ENCODE assay signal across 8 cellular contexts in genomic region chr4:139453041-139453370, GRCh38. TPM values are rescaled to one million over a fixed set of nuclear protein-coding genes. Genes with fewer than 3 reads are reported as not detected.
DNase-seq lines count a peak whose midpoint lies in the region; ATAC-seq and TF ChIP-seq lines count a peak whose summit lies in the region.

No MANE protein-coding gene starts in this region.

- H3K4me1 ChIP-seq in GM23248 (ENCODE audit: insufficient read depth) (peaks cover 42% of the 10 kb centered on the region), KMS-11 (ENCODE audit: low read depth, poor library complexity, severe bottlenecking) (peaks cover 49% of the 10 kb centered on the region), mammary epithelial cell (ENCODE audit: insufficient read depth, low read length) (peaks cover 13% of the 10 kb centered on the region)

- H3K4me2 ChIP-seq in GM23248 (ENCODE audit: unreplicated experiment) (peak overlapping the region; percentile 85), KMS-11 (peak overlapping the region; percentile 50), mammary epithelial cell (ENCODE audit: insufficient read depth, low read depth, low read length) (peak overlapping the region; percentile 88)

- no peaks in the 10 kb centered on the region for H3K9me2 ChIP-seq in GM23248 (ENCODE audit: insufficient read depth)

- dilution Hi-C loops in mammary epithelial cell (cut with HindIII; ENCODE audit: low sequenced_read_pairs): no loop called here

- WGBS in GM23248 (ENCODE audit: low coverage in 1 of 2, low lambda C conversion rate in 2 of 2, missing lambda C conversion rate in 2 of 2), 2 experiments: 0 to 1% methylated on average over 15 of the region's 15 CpGs
- WGBS in mammary epithelial cell (ENCODE audit: low coverage, missing lambda C conversion rate): 2% methylated on average over 11 of the region's 15 CpGs

- peak overlapping the region; percentile 91 to 97 for H3K4me3 Mint-ChIP-seq in stimulated activated naive CD8-positive, alpha-beta T cell treated with anti-CD3 and anti-CD28 coated beads, Interleukin-15, amount 100 ng/mL, for 72 hours

- no peaks in the 10 kb centered on the region for H3K9me3 Mint-ChIP-seq in stimulated activated naive CD8-positive, alpha-beta T cell treated with anti-CD3 and anti-CD28 coated beads, Interleukin-15, amount 100 ng/mL, for 72 hours

- peak overlapping the region; percentile 98 to 99 for H3K27ac Mint-ChIP-seq in stimulated activated naive CD8-positive, alpha-beta T cell treated with anti-CD3 and anti-CD28 coated beads, Interleukin-15, amount 100 ng/mL, for 72 hours

- H3K27me3 ChIP-seq in GM23248 (replicated peaks; ENCODE audit: insufficient read depth) (no peaks in the 10 kb centered on the region), KMS-11 (ENCODE audit: insufficient read depth, low read depth) (no peaks in the 10 kb centered on the region), mammary epithelial cell (ENCODE audit: insufficient read depth, low read length) (no peaks in the 10 kb centered on the region)

- H3K79me2 ChIP-seq in GM23248 (ENCODE audit: insufficient read depth) (peaks cover 70% of the 10 kb centered on the region), KMS-11 (ENCODE audit: insufficient read depth, low read depth) (peaks cover 40% of the 10 kb centered on the region; the same call in 1 of the 2 replicates), mammary epithelial cell (ENCODE audit: insufficient read depth, low read length) (peaks cover 71% of the 10 kb centered on the region)

- in situ Hi-C loops in GM23248 (cut with MboI): no loop called here
- in situ Hi-C loops in SK-MEL-5 (cut with HindIII; ENCODE audit: low pct_unique_long_range_greater_than_20kb, low sequenced_read_pairs): no loop called here
- in situ Hi-C loops in mammary epithelial cell (cut with MboI; ENCODE audit: low sequenced_read_pairs in 2 of 2): no loop called here

- DNase-seq in NCI-H1417 (lab: John Stamatoyannopoulos, UW): peak; percentile 32 to 90 (median 85)
- DNase-seq in NCI-H1417 treated with DMSO at 0.1 percent for 48 hours (lab: John Stamatoyannopoulos, UW): no peak
- DNase-seq in GM23248: peak; percentile 89
- peak; percentile 66 for DNase-seq in SK-MEL-5 (ENCODE audit: low read depth, low spot score)
- DNase-seq in mammary epithelial cell: peak; percentile 79
- peak; percentile 81 for DNase-seq in left lobe of liver (ENCODE audit: low spot score)
- peak in 1 of 2 donors; percentile 83 for DNase-seq in stimulated activated naive CD8-positive, alpha-beta T cell treated with anti-CD3 and anti-CD28 coated beads, Interleukin-15, amount 100 ng/mL, for 72 hours

- H3K36me3 ChIP-seq in GM23248 (ENCODE audit: low read depth): no peaks in the 10 kb centered on the region
- H3K36me3 ChIP-seq in KMS-11 (ENCODE audit: insufficient read depth): no peaks in the 10 kb centered on the region
- H3K36me3 ChIP-seq in mammary epithelial cell (ENCODE audit: insufficient read depth, low read length): no peaks in the 10 kb centered on the region

- CTCF ChIA-PET in mammary epithelial cell (lab: Charles Lee; ENCODE audit: low non-redundant PET): no interaction called here

- H3F3A ChIP-seq in GM23248 (ENCODE audit: insufficient read depth): peaks cover 19% of the 10 kb centered on the region

- ATAC-seq in left lobe of liver: peak; percentile 55
- ATAC-seq in stimulated activated naive CD8-positive, alpha-beta T cell treated with anti-CD3 and anti-CD28 coated beads, Interleukin-15, amount 100 ng/mL, for 72 hours: peak; percentile 74

- BruUV-seq in mammary epithelial cell (replicated peaks; lab: Mats Ljungman, UMichigan): TSS peak; percentile 34

- H3K27ac ChIP-seq in GM23248 (peak overlapping the region; percentile 87), KMS-11 (peak overlapping the region; percentile 93), mammary epithelial cell (ENCODE audit: insufficient read depth, low read depth, low read length) (peak overlapping the region; percentile 75)

- peak overlapping the region; percentile 90 for H3K9ac ChIP-seq in GM23248
- peak overlapping the region; percentile 85 for H3K9ac ChIP-seq in KMS-11
- H3K9ac ChIP-seq in mammary epithelial cell (ENCODE audit: insufficient read depth, low read length): peak overlapping the region; percentile 80

- no peaks in the 10 kb centered on the region for H3K27me3 Mint-ChIP-seq in stimulated activated naive CD8-positive, alpha-beta T cell treated with anti-CD3 and anti-CD28 coated beads, Interleukin-15, amount 100 ng/mL, for 72 hours

- H2AFZ ChIP-seq in GM23248 (peak overlapping the region; percentile 88), KMS-11 (ENCODE audit: low read depth) (peak overlapping the region; percentile 83), mammary epithelial cell (ENCODE audit: low read depth, low read length) (peak overlapping the region; percentile 93)

- TF ChIP-seq CTCF in KMS-11 (conservative IDR thresholded peaks at IDR 0.05; ENCODE audit: low read depth, low read length) (peak; percentile 74), mammary epithelial cell (conservative IDR thresholded peaks at IDR 0.05 in 1 of 2, IDR thresholded peaks at IDR 0.05 in 1 of 2; ENCODE audit: extremely low read depth in 1 of 2, insufficient read depth in 1 of 2, low read depth in 1 of 2, low read length in 2 of 2) (peak; percentile 50 to 53)

- H4K20me1 ChIP-seq in GM23248 (ENCODE audit: insufficient read depth): no peaks in the 10 kb centered on the region
- no peaks in the 10 kb centered on the region for H4K20me1 ChIP-seq in KMS-11 (ENCODE audit: insufficient read depth)
- H4K20me1 ChIP-seq in mammary epithelial cell (ENCODE audit: insufficient read depth, low read length): no peaks in the 10 kb centered on the region

- no peaks in the 10 kb centered on the region for H3K9me3 ChIP-seq in GM23248 (ENCODE audit: low read depth)
- no peaks in the 10 kb centered on the region for H3K9me3 ChIP-seq in mammary epithelial cell (replicated peaks; ENCODE audit: insufficient read depth, low read length)

- intact Hi-C loops in mammary epithelial cell (cut with micrococcal nuclease): loop anchor here (1.0 to 5.0 kb wide), 6 partner anchors 18 to 371 kb away; partner anchors contain the start of genes ELF2 and NAA15

- H3K4me1 Mint-ChIP-seq in stimulated activated naive CD8-positive, alpha-beta T cell treated with anti-CD3 and anti-CD28 coated beads, Interleukin-15, amount 100 ng/mL, for 72 hours: peaks cover 47% of the 10 kb centered on the region

- H3K4me3 ChIP-seq in GM23248 (peak overlapping the region; percentile 85), KMS-11 (IDR thresholded peaks at IDR 0.05; ENCODE audit: insufficient read depth, low read depth, low read length) (no peak overlapping the region), mammary epithelial cell (replicated peaks in 1 of 3; ENCODE audit: insufficient read depth in 1 of 3, low read depth in 2 of 3, low read length in 3 of 3) (peak overlapping the region; percentile 65 to 97 (median 70))

RNA-seq across cellular contexts. Expression of gene RAB33B, which starts 0.9 kb away (rescaled TPM):
- 13.2 and 15.2 TPM in 2 replicates for total RNA-seq in GM23248 (2014; rRNA removed; shearing (Covaris generic))
- polyA plus RNA-seq in GM23248 (2016; fragmentation: Nextera tagmentation; extraction: Ambion mirVana): 10.2 and 11.6 TPM in 2 replicates
- 4.2 and 4.8 TPM in 2 replicates for total RNA-seq in SK-MEL-5 (2014; rRNA removed; shearing (Covaris generic))
- polyA plus RNA-seq in SK-MEL-5 (2015; cell fraction: cytosol; rRNA removed): 3.0 and 4.1 TPM in 2 replicates
- 5.8 and 11.7 TPM in 2 replicates for polyA plus RNA-seq in SK-MEL-5 (2015; cell fraction: nucleus; rRNA removed)
- 10 to 100 TPM in 1 of 2 donors, 1 to 10 TPM in 1; 6.1 to 14.7 TPM for total RNA-seq in mammary epithelial cell
- polyA plus RNA-seq in mammary epithelial cell: 3.0 TPM
- polyA minus RNA-seq in mammary epithelial cell: 3.6 TPM
- total RNA-seq in left lobe of liver: 12.4 TPM
